15 cellular contexts compared by ENCODE assay signal in genomic region chr6:147095316-147095715, GRCh38.
DNase-seq lines count a peak whose midpoint lies in the region; ATAC-seq and TF ChIP-seq lines count a peak whose summit lies in the region.
"Had no signal": no experiment of that assay in that cellular context is flagged by ENCODE, and none has a peak within 500 bp of the region (broad histone marks: within the 10 kb centered on the region; RNA-seq: fewer than 3 reads in every experiment).

No MANE protein-coding gene starts in this region.

- H3K4me3 ChIP-seq in body of pancreas: no peak overlapping the region
- H3K4me3 ChIP-seq: BLaER1 had no signal

- H3K27ac ChIP-seq in body of pancreas: no peak overlapping the region
- H3K27ac ChIP-seq: 22Rv1, BLaER1 had no signal

- ATAC-seq in body of pancreas: no peak
- ATAC-seq: HepG2 had no signal

- no peaks in the 10 kb centered on the region for H3K36me3 ChIP-seq in body of pancreas (replicated peaks in 1 of 2; ENCODE audit: insufficient read depth in 1 of 2, low read depth in 2 of 2)
- H3K36me3 ChIP-seq: BLaER1 had no signal

- WGBS in body of pancreas, 2 donors: 96 to 97% methylated on average over 3 of the region's 3 CpGs

- no peak for TF ChIP-seq CTCF in body of pancreas (IDR thresholded peaks at IDR 0.05)

- no peaks in the 10 kb centered on the region for H3K27me3 ChIP-seq in body of pancreas
- H3K27me3 ChIP-seq: BLaER1 had no signal

- DNase-seq in COLO829 (ENCODE audit: low spot score): peak; percentile 41
- DNase-seq in M059J (ENCODE audit: low read depth): peak; percentile 8
- peak; percentile 42 for DNase-seq in fibroblast of peridontal ligament (ENCODE audit: extremely low read depth)
- DNase-seq in renal cortical epithelial cell (ENCODE audit: low read depth): peak; percentile 15
- no peak for DNase-seq in midbrain (lab: John Stamatoyannopoulos, UW)
- DNase-seq in body of pancreas: no peak
- no peak for DNase-seq in NCI-H2227 treated with DMSO at 0.1 percent for 48 hours (lab: John Stamatoyannopoulos, UW)
- DNase-seq: AML-193; CD8-positive, alpha-beta memory T cell; DMS 273 treated with DMSO at 0.1 percent for 48 hours; GOT3; H9 had no signal

- intact Hi-C loops in body of pancreas (cut with DNase I): no loop called here

- no peak for TF ChIP-seq POLR2A in body of pancreas (IDR thresholded peaks at IDR 0.05)

- no peaks in the 10 kb centered on the region for H3K4me1 ChIP-seq in body of pancreas
- H3K4me1 ChIP-seq: BLaER1 had no signal

- H3K9me3 ChIP-seq in body of pancreas: no peaks in the 10 kb centered on the region
- H3K9me3 ChIP-seq: BLaER1 had no signal

Comparison
In these comparisons a context has a peak if more than half of its experiments do, and no peak if none do; other contexts are left out.
1. DNase-seq: peak in COLO829 (single experiment), M059J (single experiment), fibroblast of peridontal ligament (single experiment) and renal cortical epithelial cell (single experiment); none in midbrain (single experiment), body of pancreas (0 of 4) and NCI-H2227 treated with DMSO at 0.1 percent for 48 hours (single experiment).